Comparison of ENCODE assay signal across 26 cellular contexts in genomic region chr2:16085073-16085472, GRCh38.
DNase-seq lines count a peak whose midpoint lies in the region; ATAC-seq, FAIRE-seq and TF ChIP-seq lines count a peak whose summit lies in the region.
"Had no signal": no experiment of that assay in that cellular context is flagged by ENCODE, and none has a peak within 500 bp of the region (broad histone marks: within the 10 kb centered on the region; RNA-seq: fewer than 3 reads in every experiment).

No MANE protein-coding gene starts in this region.

- no peak overlapping the region for H3K18ac ChIP-seq in H1 (ENCODE audit: extremely low read depth, low read length)

- H2AFZ ChIP-seq in H1 (ENCODE audit: low read length) (no peak overlapping the region), neural progenitor cell (replicated peaks) (no peak overlapping the region)

- H3K4me3 ChIP-seq in H1 (ENCODE audit: extremely low read depth in 1 of 4, insufficient read depth in 2 of 4, low read depth in 3 of 4, low read length in 4 of 4) (no peak overlapping the region), neural progenitor cell (no peak overlapping the region)
- H3K4me3 ChIP-seq: A549; BLaER1 treated with 17β-estradiol and CSF1 and Interleukin-3, amounts not matched to agents 10 nM and 100 nM; GM12878 had no signal

- DNase-seq in SK-N-DZ (ENCODE audit: low spot score) (peak; percentile 96), H1 (ENCODE audit: low read depth in 1 of 2, low spot score in 2 of 2) (no peak), nephron progenitor cell (no peak), neural progenitor cell (ENCODE audit: low spot score) (no peak), RWPE1 (ENCODE audit: low spot score) (no peak), cerebellar cortex (ENCODE audit: low spot score) (no peak)
- no peak for DNase-seq in CD4-positive, alpha-beta T cell
- DNase-seq: AML-193; CD4-positive, alpha-beta memory T cell; CD8-positive, alpha-beta memory T cell; COR-L47; DMS 273 treated with DMSO at 0.1 percent for 48 hours; DMS153; DMS53; DMS79; DND-41; EL; GDM1 had no signal

- H3K36me3 ChIP-seq in H1 (ENCODE audit: control insufficient read depth in 2 of 4, insufficient read depth in 4 of 4, low read length in 3 of 4) (no peaks in the 10 kb centered on the region), neural progenitor cell (no peaks in the 10 kb centered on the region)
- H3K36me3 ChIP-seq: BLaER1 treated with 17β-estradiol and CSF1 and Interleukin-3, amounts not matched to agents 10 nM and 100 nM had no signal

- no peak for FAIRE-seq in H1 (lab: Jason Lieb, UNC)
- FAIRE-seq: A549, GM12878, GM12892, GM18507 had no signal

- H3K9me3 ChIP-seq in H1 (ENCODE audit: insufficient read depth in 2 of 2, low read depth in 1 of 2, low read length in 1 of 2) (no peaks in the 10 kb centered on the region), neural progenitor cell (ENCODE audit: low read depth) (no peaks in the 10 kb centered on the region)
- H3K9me3 ChIP-seq in CD4-positive, alpha-beta T cell (ENCODE audit: control insufficient read depth, low read length), result no peaks in the 10 kb centered on the region
- H3K9me3 ChIP-seq: A549; BLaER1 treated with 17β-estradiol and CSF1 and Interleukin-3, amounts not matched to agents 10 nM and 100 nM had no signal

- ATAC-seq in CD4-positive, alpha-beta T cell (ENCODE audit: poor library complexity), result no peak
- ATAC-seq: A549, GM12878 had no signal

- POLR2A ChIA-PET in H1 (lab: Charles Lee; ENCODE audit: partially characterized antibody) (no interaction called here), RWPE1 (lab: Yijun Ruan, JAX; ENCODE audit: low non-redundant PET) (no interaction called here)
- POLR2A ChIA-PET in CD4-positive, alpha-beta T cell (lab: Charles Lee), result no interaction called here

- 90% methylated on average over 5 of the region's 5 CpGs; no CpG with 5 or more reads in 1 of the 2 experiments for WGBS in H1 (ENCODE audit: extremely low coverage in 1 of 2, insufficient coverage in 1 of 2, insufficient read length in 1 of 2, insufficient replicate concordance in 2 of 2, low coverage in 1 of 2, low lambda C conversion rate in 2 of 2, missing lambda C conversion rate in 1 of 2), 2 experiments

- H3K27ac Mint-ChIP-seq in nephron progenitor cell (peak overlapping the region; percentile 96), neural progenitor cell (peak overlapping the region; percentile 61)
- H3K27ac Mint-ChIP-seq in CD4-positive, alpha-beta T cell, result no peak overlapping the region
- H3K27ac Mint-ChIP-seq: B cell; CD4-positive, alpha-beta memory T cell; CD8-positive, alpha-beta memory T cell had no signal

- no peak for TF ChIP-seq RAD21 in H1 (IDR thresholded peaks at IDR 0.05 in 1 of 2, conservative IDR thresholded peaks at IDR 0.05 in 1 of 2; ENCODE audit: low read depth in 2 of 2, low read length in 2 of 2)

- no peaks in the 10 kb centered on the region for H3K23me2 ChIP-seq in H1 (ENCODE audit: low read depth, low read length)

- no peak overlapping the region for H3K9ac ChIP-seq in H1 (replicated peaks in 1 of 4; ENCODE audit: extremely low read depth in 1 of 4, low read depth in 3 of 4, low read length in 3 of 4)
- no peak overlapping the region for H3K9ac ChIP-seq in neural progenitor cell
- H3K9ac ChIP-seq: BLaER1 treated with 17β-estradiol and CSF1 and Interleukin-3, amounts not matched to agents 10 nM and 100 nM had no signal

- H3F3A ChIP-seq in neural progenitor cell (ENCODE audit: low read depth), result peaks cover 16% of the 10 kb centered on the region

- no peak overlapping the region for H3K56ac ChIP-seq in H1 (replicated peaks; ENCODE audit: insufficient read length, low read depth, low read length)

- no peaks in the 10 kb centered on the region for H3K79me2 ChIP-seq in H1 (ENCODE audit: control insufficient read depth in 1 of 2, insufficient read depth in 2 of 2, low read length in 2 of 2)
- H3K79me2 ChIP-seq in neural progenitor cell (ENCODE audit: low read depth), result no peaks in the 10 kb centered on the region

- no peak overlapping the region for H3K23ac ChIP-seq in H1 (ENCODE audit: insufficient read length)

- no peak overlapping the region for H3K27ac ChIP-seq in H1 (ENCODE audit: low read depth, low read length)
- H3K27ac ChIP-seq in neural progenitor cell, result no peak overlapping the region
- no peak overlapping the region for H3K27ac ChIP-seq in RWPE1
- H3K27ac ChIP-seq in CD4-positive, alpha-beta T cell (ENCODE audit: low read depth, low read length), result no peak overlapping the region
- H3K27ac ChIP-seq: 22Rv1; A549; BLaER1 treated with 17β-estradiol and CSF1 and Interleukin-3, amounts not matched to agents 10 nM and 100 nM; C4-2B had no signal

- H2BK20ac ChIP-seq in H1 (ENCODE audit: low read length), result no peak overlapping the region

- H3K4me2 ChIP-seq in H1 (ENCODE audit: insufficient read depth in 1 of 2, low read depth in 2 of 2, low read length in 2 of 2) (no peak overlapping the region), neural progenitor cell (peak overlapping the region; percentile 53)
- H3K4me2 ChIP-seq: A549 had no signal

- H2BK5ac ChIP-seq in H1 (ENCODE audit: low read depth, low read length), result no peak overlapping the region

- no peak for TF ChIP-seq CTCF in H1 (IDR thresholded peaks at IDR 0.05; ENCODE audit: control extremely low read depth in 1 of 3, insufficient read depth in 1 of 3, low read depth in 1 of 3, low read length in 3 of 3)
- no peak for TF ChIP-seq CTCF in nephron progenitor cell (IDR thresholded peaks at IDR 0.05)
- no peak for TF ChIP-seq CTCF in neural progenitor cell (IDR thresholded peaks at IDR 0.05)
- no peak for TF ChIP-seq CTCF in RWPE1 (conservative IDR thresholded peaks at IDR 0.05; ENCODE audit: low read depth)
- no peak for TF ChIP-seq CTCF in CD4-positive, alpha-beta T cell (IDR thresholded peaks at IDR 0.05)

- H4K20me1 ChIP-seq in H1 (replicated peaks in 1 of 2; ENCODE audit: control insufficient read depth in 1 of 2, insufficient read depth in 2 of 2, low read length in 2 of 2), result no peaks in the 10 kb centered on the region
- H4K20me1 ChIP-seq in neural progenitor cell (ENCODE audit: low read depth), result no peaks in the 10 kb centered on the region
- H4K20me1 ChIP-seq: BLaER1 treated with 17β-estradiol and CSF1 and Interleukin-3, amounts not matched to agents 10 nM and 100 nM had no signal

- peak overlapping the region; percentile 37 for H3K4me3 Mint-ChIP-seq in nephron progenitor cell
- no peak overlapping the region for H3K4me3 Mint-ChIP-seq in neural progenitor cell
- no peak overlapping the region for H3K4me3 Mint-ChIP-seq in CD4-positive, alpha-beta T cell
- H3K4me3 Mint-ChIP-seq: B cell; CD4-positive, alpha-beta memory T cell; CD8-positive, alpha-beta memory T cell had no signal

- H3K9me3 Mint-ChIP-seq in nephron progenitor cell (no peaks in the 10 kb centered on the region), neural progenitor cell (no peaks in the 10 kb centered on the region)
- H3K9me3 Mint-ChIP-seq in CD4-positive, alpha-beta T cell, result no peaks in the 10 kb centered on the region
- H3K9me3 Mint-ChIP-seq: CD4-positive, alpha-beta memory T cell had no signal

- no peak overlapping the region for H2BK15ac ChIP-seq in H1 (ENCODE audit: low read length)

- H2AK5ac ChIP-seq in H1 (ENCODE audit: low read depth, low read length), result no peak overlapping the region

- H4K8ac ChIP-seq in H1 (ENCODE audit: extremely low read depth, insufficient read depth, low read length), result no peak overlapping the region

- H3K27me3 Mint-ChIP-seq in nephron progenitor cell (ENCODE audit: low read depth, poor library complexity) (peaks cover 3% of the 10 kb centered on the region), neural progenitor cell (ENCODE audit: insufficient read depth, low read depth) (peaks cover 11% of the 10 kb centered on the region)
- peaks cover 4% of the 10 kb centered on the region for H3K27me3 Mint-ChIP-seq in CD4-positive, alpha-beta T cell
- H3K27me3 Mint-ChIP-seq: CD4-positive, alpha-beta memory T cell had no signal

- H3K36me3 Mint-ChIP-seq in nephron progenitor cell (ENCODE audit: low read depth) (no peaks in the 10 kb centered on the region), neural progenitor cell (no peaks in the 10 kb centered on the region)
- no peaks in the 10 kb centered on the region for H3K36me3 Mint-ChIP-seq in CD4-positive, alpha-beta T cell (ENCODE audit: low read depth)
- H3K36me3 Mint-ChIP-seq: CD4-positive, alpha-beta memory T cell; CD8-positive, alpha-beta memory T cell had no signal

- no peak overlapping the region for H3K4ac ChIP-seq in H1 (replicated peaks; ENCODE audit: insufficient read length, low read depth, low read length)

- no peak for TF ChIP-seq EP300 in H1 (IDR thresholded peaks at IDR 0.05; ENCODE audit: borderline replicate concordance in 1 of 2, low read depth in 2 of 2, low read length in 2 of 2)

- H3K4me1 Mint-ChIP-seq in nephron progenitor cell, result peaks cover 53% of the 10 kb centered on the region
- peaks cover 56% of the 10 kb centered on the region for H3K4me1 Mint-ChIP-seq in neural progenitor cell
- no peaks in the 10 kb centered on the region for H3K4me1 Mint-ChIP-seq in CD4-positive, alpha-beta T cell (ENCODE audit: low read depth)
- H3K4me1 Mint-ChIP-seq: B cell; CD4-positive, alpha-beta memory T cell; CD8-positive, alpha-beta memory T cell had no signal

- H2BK12ac ChIP-seq in H1 (ENCODE audit: low read depth, low read length), result 0 out of 2 replicates have a peak overlapping the region, but pooled peaks have one; percentile 27

- CTCF ChIA-PET in H1 (lab: Charles Lee; ENCODE audit: partially characterized antibody), result interaction anchor here (2.1 kb wide), 1 partner anchor 52 kb away, joined by 6 read pairs; no protein-coding TSS in a partner anchor
- CTCF ChIA-PET in RWPE1 (lab: Yijun Ruan, JAX), result no interaction called here
- CTCF ChIA-PET in CD4-positive, alpha-beta T cell (lab: Charles Lee), result no interaction called here

- intact Hi-C loops in CD4-positive, alpha-beta T cell (cut with DNase I, micrococcal nuclease), result loop anchor here in 1 of 2 experiments (5.0 kb wide), 1 partner anchor 143 kb away; the partner anchor contains the start of gene MYCN

- H4K5ac ChIP-seq in H1 (ENCODE audit: insufficient read length, low read depth, low read length), result no peak overlapping the region

- no peak overlapping the region for H4K91ac ChIP-seq in H1 (replicated peaks; ENCODE audit: insufficient read length, low read length)

- H3K4me1 ChIP-seq in H1 (replicated peaks in 1 of 4; ENCODE audit: control insufficient read depth in 3 of 4, insufficient read depth in 4 of 4, low read length in 3 of 4), result no peaks in the 10 kb centered on the region; a peak in 1 of 7 replicates
- peaks cover 41% of the 10 kb centered on the region for H3K4me1 ChIP-seq in neural progenitor cell
- H3K4me1 ChIP-seq: A549 had no signal

- H3K79me1 ChIP-seq in H1 (ENCODE audit: low read depth, low read length), result no peaks in the 10 kb centered on the region

- H3K14ac ChIP-seq in H1 (ENCODE audit: insufficient read length), result no peak overlapping the region

- no peak overlapping the region for H2BK120ac ChIP-seq in H1 (replicated peaks; ENCODE audit: low read depth, low read length)

- TF ChIP-seq POLR2A in H1 (IDR thresholded peaks at IDR 0.05; ENCODE audit: control extremely low read depth in 1 of 2, low read depth in 2 of 2, low read length in 2 of 2), result no peak

- H3K27me3 ChIP-seq in H1 (replicated peaks in 1 of 4; ENCODE audit: control insufficient read depth in 3 of 4, extremely low read depth in 1 of 4, insufficient read depth in 3 of 4, low read length in 3 of 4) (no peaks in the 10 kb centered on the region), neural progenitor cell (no peaks in the 10 kb centered on the region)
- no peaks in the 10 kb centered on the region for H3K27me3 ChIP-seq in CD4-positive, alpha-beta T cell (ENCODE audit: control insufficient read depth, insufficient read depth, low read length)
- H3K27me3 ChIP-seq: BLaER1 treated with 17β-estradiol and CSF1 and Interleukin-3, amounts not matched to agents 10 nM and 100 nM had no signal
